ENCODE assay signal across 8 cellular contexts in genomic region chr2:230712443-230713330, GRCh38. TPM values are rescaled to one million over a fixed set of nuclear protein-coding genes. Genes with fewer than 3 reads are reported as not detected.
DNase-seq lines count a peak whose midpoint lies in the region; ATAC-seq and TF ChIP-seq lines count a peak whose summit lies in the region.

TSS of gene CAB39 (plus strand) at chr2:230712842. CDS start at chr2:230760002, 47,160 bp downstream.

- H3K27me3 ChIP-seq in mucosa of rectum (ENCODE audit: control insufficient read depth in 2 of 2, insufficient read depth in 2 of 2, low read length in 2 of 2), result no peaks in the 10 kb centered on the region

- no peaks in the 10 kb centered on the region for H3K9me3 ChIP-seq in mucosa of rectum (ENCODE audit: control insufficient read depth in 2 of 2, low read length in 2 of 2)

- H3K4me1 ChIP-seq in mucosa of rectum (ENCODE audit: control insufficient read depth in 2 of 2, insufficient read depth in 2 of 2, low read length in 2 of 2), result peaks cover 23 to 25% of the 10 kb centered on the region in 2 donors

- DNase-seq in DMS 273 treated with DMSO at 0.1 percent for 48 hours (lab: John Stamatoyannopoulos, UW) (peak; percentile 72), HuH-7.5 (ENCODE audit: low spot score) (peak; percentile 81), OCI-M1 (lab: John Stamatoyannopoulos, UW) (peak; percentile 98), activated T-cell treated with anti-CD3 and anti-CD28 coated beads for 4 hours (peak; percentile 76), epithelial cell of proximal tubule (ENCODE audit: low read depth) (no peak)
- DNase-seq in stimulated activated CD8-positive, alpha-beta memory T cell treated with anti-CD3 and anti-CD28 coated beads, Interleukin-4, amount 100 ng/mL, for 48 hours, result peak; percentile 89

- H3K9ac ChIP-seq in mucosa of rectum (ENCODE audit: low read depth in 1 of 2, low read length in 2 of 2), result peak within 1 kb of the TSS; percentile 85 to 92

- peak within 1 kb of the TSS; percentile 88 to 93 for H3K27ac ChIP-seq in mucosa of rectum (ENCODE audit: low read depth in 2 of 2, low read length in 2 of 2)

- H3K4me3 ChIP-seq in epithelial cell of proximal tubule (ENCODE audit: low read depth, low read length), result peak within 1 kb of the TSS; percentile 73
- peak within 1 kb of the TSS; percentile 76 to 94 for H3K4me3 ChIP-seq in mucosa of rectum (ENCODE audit: low read length in 2 of 2)

- TF ChIP-seq CTCF in epithelial cell of proximal tubule (conservative IDR thresholded peaks at IDR 0.05; ENCODE audit: low read depth, low read length), result peak; percentile 59

- peak; percentile 90 for ATAC-seq in GM21526 (IDR thresholded peaks at IDR 0.05; ENCODE audit: low FRiP score, unreplicated experiment)

- H3K36me3 ChIP-seq in mucosa of rectum (ENCODE audit: control insufficient read depth in 2 of 2, insufficient read depth in 2 of 2, low read length in 2 of 2), result peaks cover 5 to 7% of the 10 kb centered on the region in 2 donors

RNA-seq across cellular contexts. Expression of gene CAB39, which starts in this region (rescaled TPM):
- total RNA-seq in epithelial cell of proximal tubule, result 96.3 and 97.0 TPM in 2 replicates
